9 cellular contexts compared by ENCODE assay signal in the genomic region with DNA sequence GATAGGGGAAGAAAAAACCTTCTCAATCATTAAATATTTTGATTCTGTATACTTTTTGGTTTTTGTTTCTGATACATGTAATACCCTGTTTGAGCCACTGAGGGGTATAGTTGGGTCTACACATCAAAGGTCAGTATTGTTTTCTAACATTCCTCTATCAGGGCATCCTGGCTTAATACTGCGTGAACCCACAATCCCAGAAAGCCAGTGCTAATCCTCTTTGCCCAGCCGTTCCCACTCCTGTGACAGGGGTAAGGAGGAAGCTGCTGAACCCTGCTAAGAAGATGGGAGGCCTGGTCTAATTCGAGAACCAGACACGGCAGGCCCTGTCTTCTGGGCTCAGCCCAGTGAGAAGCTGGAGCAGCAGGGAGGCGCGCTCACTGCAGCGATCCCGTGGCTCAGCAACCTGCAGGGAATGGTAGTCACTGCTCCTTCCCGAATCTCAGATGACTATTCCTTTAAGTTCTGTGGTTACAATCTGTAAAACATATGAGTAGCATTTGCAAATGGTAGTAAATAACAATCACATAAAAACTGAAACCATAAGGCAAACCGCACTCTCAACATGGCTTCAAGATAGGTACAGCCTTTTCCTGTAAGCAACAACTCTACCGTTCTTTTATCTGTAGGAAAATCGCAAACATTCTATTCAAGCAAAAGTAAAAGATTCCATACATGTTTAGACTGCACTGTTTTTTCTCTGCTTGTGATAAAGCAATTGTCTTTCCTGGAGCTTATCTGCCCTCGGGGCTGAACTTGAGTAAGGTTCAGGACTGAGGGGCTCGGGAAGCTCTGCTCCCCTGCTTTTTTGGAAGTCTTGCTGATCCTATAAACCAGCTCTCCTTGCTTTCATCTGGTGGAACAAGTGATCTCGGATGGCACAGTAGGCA.
DNase-seq lines count a peak whose midpoint lies in the region; ATAC-seq, FAIRE-seq and TF ChIP-seq lines count a peak whose summit lies in the region.
"Had no signal": no experiment of that assay in that cellular context is flagged by ENCODE, and none has a peak within 500 bp of the region (broad histone marks: within the 10 kb centered on the region; RNA-seq: fewer than 3 reads in every experiment).

No MANE protein-coding gene starts in this region.

- TF ChIP-seq EP300 in esophagus muscularis mucosa (IDR thresholded peaks at IDR 0.05): no peak

- FAIRE-seq in D721Med (lab: Jason Lieb, UNC): peak; percentile 98

- H3K27ac Mint-ChIP-seq in naive thymus-derived CD8-positive, alpha-beta T cell: peak overlapping the region in 9 of 10 donors; percentile 18 to 94 (median 86)

- H3K36me3 ChIP-seq in esophagus muscularis mucosa (no peaks in the 10 kb centered on the region), thyroid gland (no peaks in the 10 kb centered on the region)
- H3K36me3 ChIP-seq: SJSA1 had no signal

- H3K4me1 ChIP-seq in esophagus muscularis mucosa (peaks cover 0 to under 1% (median 0%) of the 10 kb centered on the region in 4 donors), thyroid gland (no peaks in the 10 kb centered on the region)
- H3K4me1 ChIP-seq: SJSA1 had no signal

- H3K4me3 Mint-ChIP-seq in naive thymus-derived CD8-positive, alpha-beta T cell: peak overlapping the region in 9 of 10 donors; percentile 39 to 82 (median 66)

- CTCF ChIA-PET in HEK293T (lab: Yijun Ruan, JAX): interaction anchor here (1.6 kb wide), 1 partner anchor 90 kb away, joined by 8 read pairs; no protein-coding TSS in a partner anchor

- peak; percentile 80 to 82 for ATAC-seq in naive thymus-derived CD8-positive, alpha-beta T cell

- H3K9me3 ChIP-seq in esophagus muscularis mucosa (no peaks in the 10 kb centered on the region), thyroid gland (no peaks in the 10 kb centered on the region)
- H3K9me3 ChIP-seq: SJSA1 had no signal

- H3K27me3 Mint-ChIP-seq in naive thymus-derived CD8-positive, alpha-beta T cell: peaks cover 0 to 19% (median 0%) of the 10 kb centered on the region in 5 donors

- WGBS in esophagus muscularis mucosa: 63% methylated on average over 11 of the region's 15 CpGs
- WGBS in thyroid gland, 2 donors: 52 to 62% methylated on average over 13 to 15 of the region's 15 CpGs

- POLR2A ChIA-PET in HEK293T (lab: Yijun Ruan, JAX): interaction anchor here (0.7 to 1.3 kb wide), 3 partner anchors 62 to 161 kb away, joined by 3 to 6 read pairs (median 3); partner anchors contain the start of genes EPB41L3 and ZBTB14
- POLR2A ChIA-PET in naive thymus-derived CD8-positive, alpha-beta T cell (lab: Charles Lee): interaction anchor here (0.7 to 2.1 kb wide), 2 partner anchors 162 to 219 kb away, joined by 3 to 14 read pairs; partner anchors contain the start of gene ZBTB14

- intact Hi-C loops in esophagus muscularis mucosa (cut with DNase I) (no loop called here), thyroid gland (cut with DNase I) (no loop called here)

- H3K27ac ChIP-seq in esophagus muscularis mucosa (replicated peaks in 1 of 4) (peak overlapping the region in 1 of 4 donors; percentile 7), thyroid gland (no peak overlapping the region)
- H3K27ac ChIP-seq: SJSA1 had no signal

- H3K4me1 Mint-ChIP-seq in naive thymus-derived CD8-positive, alpha-beta T cell: peaks cover 0 to 20% (median 8%) of the 10 kb centered on the region in 4 donors

- TF ChIP-seq POLR2A in esophagus muscularis mucosa (IDR thresholded peaks at IDR 0.05; ENCODE audit: low read depth) (no peak), thyroid gland (IDR thresholded peaks at IDR 0.05) (no peak), erythroblast (IDR thresholded peaks at IDR 0.05; ENCODE audit: low read length) (no peak)

- DNase-seq in D721Med (ENCODE audit: insufficient read length, low spot score): peak; percentile 51
- DNase-seq in HEK293T (ENCODE audit: extremely low spot score): peak; percentile 26
- DNase-seq in RPMI7951 (ENCODE audit: low read depth): peak; percentile 3
- no peak for DNase-seq in esophagus muscularis mucosa (ENCODE audit: extremely low spot score)
- peak in 3 of 10 donors; percentile 18 to 43 (median 26) for DNase-seq in naive thymus-derived CD8-positive, alpha-beta T cell
- no peak for DNase-seq in GDM1 (lab: John Stamatoyannopoulos, UW)
- DNase-seq in thyroid gland: no peak
- no peak for DNase-seq in erythroblast (lab: John Stamatoyannopoulos, UW)

- no peaks in the 10 kb centered on the region for H3K36me3 Mint-ChIP-seq in naive thymus-derived CD8-positive, alpha-beta T cell

- no peaks in the 10 kb centered on the region for H3K27me3 ChIP-seq in esophagus muscularis mucosa
- H3K27me3 ChIP-seq in thyroid gland: no peaks in the 10 kb centered on the region
- H3K27me3 ChIP-seq: SJSA1 had no signal

- H3K4me3 ChIP-seq in esophagus muscularis mucosa (peak overlapping the region in 3 of 4 donors; percentile 2 to 30 (median 25)), thyroid gland (replicated peaks in 1 of 3) (no peak overlapping the region)
- H3K4me3 ChIP-seq: SJSA1 had no signal

- no peaks in the 10 kb centered on the region for H3K9me3 Mint-ChIP-seq in naive thymus-derived CD8-positive, alpha-beta T cell

- peak; percentile 49 for TF ChIP-seq CTCF in D721Med (IDR thresholded peaks at IDR 0.05; ENCODE audit: insufficient read depth, missing control alignments)
- peak; percentile 5 to 41 (median 32) for TF ChIP-seq CTCF in esophagus muscularis mucosa (IDR thresholded peaks at IDR 0.05)
- peak in 1 of 6 experiments; percentile 23 for TF ChIP-seq CTCF in thyroid gland (IDR thresholded peaks at IDR 0.05)

TF ChIP-seq in HEK293T, 16 proteins besides CTCF, POLR2A, EP300 and RAD21:
- no peak for TF ChIP-seq FOXK2 (IDR thresholded peaks at IDR 0.05)
- no peak for TF ChIP-seq HDGF (IDR thresholded peaks at IDR 0.05; ENCODE audit: borderline replicate concordance)
- TF ChIP-seq, protein P1, sequence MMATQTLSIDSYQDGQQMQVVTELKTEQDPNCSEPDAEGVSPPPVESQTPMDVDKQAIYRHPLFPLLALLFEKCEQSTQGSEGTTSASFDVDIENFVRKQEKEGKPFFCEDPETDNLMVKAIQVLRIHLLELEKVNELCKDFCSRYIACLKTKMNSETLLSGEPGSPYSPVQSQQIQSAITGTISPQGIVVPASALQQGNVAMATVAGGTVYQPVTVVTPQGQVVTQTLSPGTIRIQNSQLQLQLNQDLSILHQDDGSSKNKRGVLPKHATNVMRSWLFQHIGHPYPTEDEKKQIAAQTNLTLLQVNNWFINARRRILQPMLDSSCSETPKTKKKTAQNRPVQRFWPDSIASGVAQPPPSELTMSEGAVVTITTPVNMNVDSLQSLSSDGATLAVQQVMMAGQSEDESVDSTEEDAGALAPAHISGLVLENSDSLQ (IDR thresholded peaks at IDR 0.05): no peak
- TF ChIP-seq NFRKB (IDR thresholded peaks at IDR 0.05): no peak

Comparison
In these comparisons a context has a peak if more than half of its experiments do, and no peak if none do; other contexts are left out.
1. DNase-seq: peak in D721Med (single experiment), HEK293T (single experiment) and RPMI7951 (single experiment); none in esophagus muscularis mucosa (single experiment), GDM1 (single experiment), thyroid gland (0 of 2) and erythroblast (0 of 2).
2. H3K4me3 ChIP-seq: peak in esophagus muscularis mucosa (3 of 4); none in thyroid gland (0 of 3).